8 cellular contexts compared by ENCODE assay signal in the genomic region with DNA sequence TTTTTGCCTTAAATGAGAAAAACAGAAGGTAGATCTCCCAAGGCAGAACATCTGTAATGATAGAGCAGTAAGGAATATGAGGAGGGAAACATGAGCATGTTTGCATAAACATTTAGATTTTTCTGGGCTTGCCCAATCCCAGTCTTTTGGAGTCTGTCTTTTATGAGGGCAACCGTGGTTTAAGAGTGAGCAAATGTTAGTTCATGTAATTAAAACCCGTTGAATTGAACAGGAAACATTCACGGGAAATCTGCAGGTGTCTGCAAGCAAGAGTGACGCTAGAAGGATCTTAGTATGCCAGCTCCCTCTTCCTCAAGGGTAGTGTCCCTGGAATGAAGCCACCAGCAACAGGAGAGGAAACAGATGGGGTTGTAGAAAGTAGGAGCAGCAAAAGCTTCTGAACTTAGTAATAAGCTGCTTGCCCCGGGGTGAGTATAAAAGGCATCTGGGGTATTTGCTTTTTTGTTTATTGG.
DNase-seq lines count a peak whose midpoint lies in the region; ATAC-seq and TF ChIP-seq lines count a peak whose summit lies in the region.

No MANE protein-coding gene starts in this region.

- BruUV-seq in Panc1 (replicated peaks; lab: Mats Ljungman, UMichigan) = no TSS peak

- H3K36me3 Mint-ChIP-seq in GM23338 (ENCODE audit: low read depth) (no peaks in the 10 kb centered on the region), progenitor cell of endocrine pancreas (ENCODE audit: insufficient read depth) (no peaks in the 10 kb centered on the region)

- H3K4me3 Mint-ChIP-seq in GM23338 (no peak overlapping the region), progenitor cell of endocrine pancreas (ENCODE audit: low read depth) (no peak overlapping the region)

- no peak for DNase-seq in GM23338 (ENCODE audit: low spot score)
- DNase-seq in Panc1 (ENCODE audit: low read depth, low spot score) = peak; percentile 51
- no peak for DNase-seq in epithelial cell of proximal tubule (ENCODE audit: low read depth)
- DNase-seq in progenitor cell of endocrine pancreas (ENCODE audit: low spot score, unreplicated experiment) = no peak
- no peak for DNase-seq in hepatic stellate cell (ENCODE audit: low spot score)

- no peaks in the 10 kb centered on the region for H4K20me1 ChIP-seq in GM23338 (replicated peaks; ENCODE audit: insufficient read depth)

- intact Hi-C loops in Panc1 (cut with micrococcal nuclease; ENCODE audit: unreplicated experiment) = loop anchor here (10.0 kb wide), 3 partner anchors 77 to 133 kb away; a partner anchor contains a TSS

- in situ Hi-C loops in Panc1 (cut with HindIII; ENCODE audit: low pct_unique_long_range_greater_than_20kb, low sequenced_read_pairs) = no loop called here

- H3K27ac Mint-ChIP-seq in GM23338 = no peak overlapping the region
- peak overlapping the region; percentile 77 for H3K27ac Mint-ChIP-seq in progenitor cell of endocrine pancreas

- POLR2A ChIA-PET in Panc1 (lab: Charles Lee) = interaction anchor here (0.5 to 1.0 kb wide), 2 partner anchors 18 to 122 kb away, joined by 3 to 4 read pairs; no protein-coding TSS in a partner anchor

- H3K79me2 ChIP-seq in ACC112 (ENCODE audit: control insufficient read depth, insufficient read depth, low read length, unreplicated experiment) (no peaks in the 10 kb centered on the region), GM23338 (replicated peaks; ENCODE audit: insufficient read depth) (no peaks in the 10 kb centered on the region)

- H3F3A ChIP-seq in GM23338 (replicated peaks; ENCODE audit: low read depth) = no peaks in the 10 kb centered on the region

- H3K4me1 ChIP-seq in ACC112 (ENCODE audit: control insufficient read depth, insufficient read depth, low read length, unreplicated experiment) (peaks cover 77% of the 10 kb centered on the region), GM23338 (ENCODE audit: insufficient read depth) (peaks cover 6% of the 10 kb centered on the region; the same call in 1 of the 2 replicates), Panc1 (ENCODE audit: control insufficient read depth, insufficient read depth, low read length) (peaks cover 79% of the 10 kb centered on the region)

- H3K9me2 ChIP-seq in GM23338 (ENCODE audit: insufficient read depth) = no peaks in the 10 kb centered on the region

- CTCF ChIA-PET in Panc1 (lab: Charles Lee) = no interaction called here

- peak overlapping the region; percentile 14; the same call in 1 of the 2 replicates for H3K4me3 ChIP-seq in ACC112 (ENCODE audit: low read depth, low read length)
- no peak overlapping the region for H3K4me3 ChIP-seq in GM23338
- peak overlapping the region; percentile 9 to 28 for H3K4me3 ChIP-seq in Panc1 (ENCODE audit: low read depth in 2 of 2, low read length in 2 of 2)
- H3K4me3 ChIP-seq in epithelial cell of proximal tubule (ENCODE audit: low read depth, low read length) = peak overlapping the region; percentile 3

- H3K4me2 ChIP-seq in GM23338 = no peak overlapping the region

- no peaks in the 10 kb centered on the region for H3K9me3 Mint-ChIP-seq in GM23338
- H3K9me3 Mint-ChIP-seq in progenitor cell of endocrine pancreas (ENCODE audit: low read depth) = no peaks in the 10 kb centered on the region

- H3K27me3 ChIP-seq in ACC112 (ENCODE audit: insufficient read depth, low read length) (no peaks in the 10 kb centered on the region), GM23338 (ENCODE audit: insufficient read depth) (no peaks in the 10 kb centered on the region), Panc1 (ENCODE audit: control insufficient read depth, insufficient read depth, low read length) (no peaks in the 10 kb centered on the region)

- TF ChIP-seq CTCF in GM23338 (conservative IDR thresholded peaks at IDR 0.05; ENCODE audit: low read depth in 2 of 2) (no peak), Panc1 (IDR thresholded peaks at IDR 0.05) (no peak), epithelial cell of proximal tubule (conservative IDR thresholded peaks at IDR 0.05; ENCODE audit: low read depth, low read length) (no peak), progenitor cell of endocrine pancreas (IDR thresholded peaks at IDR 0.05; ENCODE audit: unreplicated experiment) (no peak)

- no peaks in the 10 kb centered on the region; the same call in 1 of the 2 replicates for H3K9me3 ChIP-seq in Panc1 (ENCODE audit: control insufficient read depth, insufficient read depth, low read depth, low read length)

- peak overlapping the region; percentile 99 for H3K27ac ChIP-seq in ACC112 (ENCODE audit: low read depth, low read length)
- no peak overlapping the region for H3K27ac ChIP-seq in GM23338 (ENCODE audit: low read depth)
- H3K27ac ChIP-seq in Panc1 (ENCODE audit: low read length) = peak overlapping the region; percentile 100

- H3K36me3 ChIP-seq in ACC112 (ENCODE audit: insufficient read depth, low read length) = no peaks in the 10 kb centered on the region
- H3K36me3 ChIP-seq in GM23338 (ENCODE audit: insufficient read depth) = no peaks in the 10 kb centered on the region
- no peaks in the 10 kb centered on the region for H3K36me3 ChIP-seq in Panc1 (ENCODE audit: control insufficient read depth, insufficient read depth, low read length)

- H2AFZ ChIP-seq in ACC112 (ENCODE audit: low read length, unreplicated experiment) = peak overlapping the region; percentile 60
- peak overlapping the region; percentile 77; the same call in 1 of the 2 replicates for H2AFZ ChIP-seq in GM23338

- H3K27me3 Mint-ChIP-seq in GM23338 (ENCODE audit: insufficient read depth, low read depth, poor library complexity) (no peaks in the 10 kb centered on the region), progenitor cell of endocrine pancreas (no peaks in the 10 kb centered on the region)

- H3K4me1 Mint-ChIP-seq in GM23338 = peaks cover 15% of the 10 kb centered on the region
- peaks cover 42% of the 10 kb centered on the region for H3K4me1 Mint-ChIP-seq in progenitor cell of endocrine pancreas (ENCODE audit: low read depth)

- ATAC-seq in GM23338 (no peak), Panc1 (peak; percentile 70), GM21786 (IDR thresholded peaks at IDR 0.05; ENCODE audit: unreplicated experiment) (no peak), GM18511 (IDR thresholded peaks at IDR 0.05; ENCODE audit: unreplicated experiment) (no peak)

TF ChIP-seq in GM23338, 12 proteins besides CTCF, POLR2A, EP300 and RAD21 (continues in another document):
- TF ChIP-seq POLR2AphosphoS5 (IDR thresholded peaks at IDR 0.05; ENCODE audit: low read depth) = no peak
- TF ChIP-seq CREB1 (CRISPR knock-in tag; IDR thresholded peaks at IDR 0.05; ENCODE audit: low read depth) = no peak
- no peak for TF ChIP-seq EZH2phosphoT487 (IDR thresholded peaks at IDR 0.05; ENCODE audit: unreplicated experiment)
- TF ChIP-seq, protein P1, sequence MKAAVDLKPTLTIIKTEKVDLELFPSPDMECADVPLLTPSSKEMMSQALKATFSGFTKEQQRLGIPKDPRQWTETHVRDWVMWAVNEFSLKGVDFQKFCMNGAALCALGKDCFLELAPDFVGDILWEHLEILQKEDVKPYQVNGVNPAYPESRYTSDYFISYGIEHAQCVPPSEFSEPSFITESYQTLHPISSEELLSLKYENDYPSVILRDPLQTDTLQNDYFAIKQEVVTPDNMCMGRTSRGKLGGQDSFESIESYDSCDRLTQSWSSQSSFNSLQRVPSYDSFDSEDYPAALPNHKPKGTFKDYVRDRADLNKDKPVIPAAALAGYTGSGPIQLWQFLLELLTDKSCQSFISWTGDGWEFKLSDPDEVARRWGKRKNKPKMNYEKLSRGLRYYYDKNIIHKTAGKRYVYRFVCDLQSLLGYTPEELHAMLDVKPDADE (IDR thresholded peaks at IDR 0.05) = no peak
- no peak for TF ChIP-seq STAT1 (IDR thresholded peaks at IDR 0.05; ENCODE audit: unreplicated experiment)
- TF ChIP-seq NANOG (IDR thresholded peaks at IDR 0.05; ENCODE audit: borderline replicate concordance) = no peak
- no peak for TF ChIP-seq JUNB (IDR thresholded peaks at IDR 0.05; ENCODE audit: unreplicated experiment)
- TF ChIP-seq, protein P2, sequence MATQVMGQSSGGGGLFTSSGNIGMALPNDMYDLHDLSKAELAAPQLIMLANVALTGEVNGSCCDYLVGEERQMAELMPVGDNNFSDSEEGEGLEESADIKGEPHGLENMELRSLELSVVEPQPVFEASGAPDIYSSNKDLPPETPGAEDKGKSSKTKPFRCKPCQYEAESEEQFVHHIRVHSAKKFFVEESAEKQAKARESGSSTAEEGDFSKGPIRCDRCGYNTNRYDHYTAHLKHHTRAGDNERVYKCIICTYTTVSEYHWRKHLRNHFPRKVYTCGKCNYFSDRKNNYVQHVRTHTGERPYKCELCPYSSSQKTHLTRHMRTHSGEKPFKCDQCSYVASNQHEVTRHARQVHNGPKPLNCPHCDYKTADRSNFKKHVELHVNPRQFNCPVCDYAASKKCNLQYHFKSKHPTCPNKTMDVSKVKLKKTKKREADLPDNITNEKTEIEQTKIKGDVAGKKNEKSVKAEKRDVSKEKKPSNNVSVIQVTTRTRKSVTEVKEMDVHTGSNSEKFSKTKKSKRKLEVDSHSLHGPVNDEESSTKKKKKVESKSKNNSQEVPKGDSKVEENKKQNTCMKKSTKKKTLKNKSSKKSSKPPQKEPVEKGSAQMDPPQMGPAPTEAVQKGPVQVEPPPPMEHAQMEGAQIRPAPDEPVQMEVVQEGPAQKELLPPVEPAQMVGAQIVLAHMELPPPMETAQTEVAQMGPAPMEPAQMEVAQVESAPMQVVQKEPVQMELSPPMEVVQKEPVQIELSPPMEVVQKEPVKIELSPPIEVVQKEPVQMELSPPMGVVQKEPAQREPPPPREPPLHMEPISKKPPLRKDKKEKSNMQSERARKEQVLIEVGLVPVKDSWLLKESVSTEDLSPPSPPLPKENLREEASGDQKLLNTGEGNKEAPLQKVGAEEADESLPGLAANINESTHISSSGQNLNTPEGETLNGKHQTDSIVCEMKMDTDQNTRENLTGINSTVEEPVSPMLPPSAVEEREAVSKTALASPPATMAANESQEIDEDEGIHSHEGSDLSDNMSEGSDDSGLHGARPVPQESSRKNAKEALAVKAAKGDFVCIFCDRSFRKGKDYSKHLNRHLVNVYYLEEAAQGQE (IDR thresholded peaks at IDR 0.05; ENCODE audit: unreplicated experiment) = no peak
